ENCODE assay signal across 8 cellular contexts in genomic region chr2:3651686-3652516, GRCh38. TPM values are rescaled to one million over a fixed set of nuclear protein-coding genes. Genes with fewer than 3 reads are reported as not detected.
DNase-seq lines count a peak whose midpoint lies in the region; ATAC-seq and TF ChIP-seq lines count a peak whose summit lies in the region.

No MANE protein-coding gene starts in this region.

- peaks cover 31 to 90% (median 71%) of the 10 kb centered on the region in 10 experiments for H3K4me1 ChIP-seq in BLaER1 treated with 17β-estradiol and CSF1 and Interleukin-3, amounts not matched to agents 10 nM and 100 nM
- H3K4me1 ChIP-seq in NT2/D1 (ENCODE audit: insufficient read depth, insufficient read length) = peaks cover 5% of the 10 kb centered on the region
- peaks cover 13% of the 10 kb centered on the region for H3K4me1 ChIP-seq in parathyroid adenoma
- H3K4me1 ChIP-seq in tibial nerve = peaks cover 0 to 26% (median 8%) of the 10 kb centered on the region in 4 donors

- TF ChIP-seq EP300 in tibial nerve (IDR thresholded peaks at IDR 0.05) = no peak

- peak overlapping the region; percentile 5 to 73 (median 68); a peak in 19 of 22 replicates for H3K9ac ChIP-seq in BLaER1 treated with 17β-estradiol and CSF1 and Interleukin-3, amounts not matched to agents 10 nM and 100 nM
- no peak overlapping the region for H3K9ac ChIP-seq in NT2/D1 (ENCODE audit: insufficient read length, low read depth)
- H3K9ac ChIP-seq in parathyroid adenoma = no peak overlapping the region

- no peak for TF ChIP-seq POLR2A in tibial nerve (IDR thresholded peaks at IDR 0.05)

- 19 to 28% methylated on average over 12 to 42 of the region's 42 CpGs for WGBS in tibial nerve, 2 donors

- ATAC-seq in GM19351 (IDR thresholded peaks at IDR 0.05; ENCODE audit: unreplicated experiment) = peak; percentile 84
- peak; percentile 86 for ATAC-seq in HG03520 (IDR thresholded peaks at IDR 0.05; ENCODE audit: unreplicated experiment)

- TF ChIP-seq CTCF in glutamatergic neuron (IDR thresholded peaks at IDR 0.05; ENCODE audit: partially characterized antibody, unreplicated experiment) (no peak), parathyroid adenoma (IDR thresholded peaks at IDR 0.05) (no peak), tibial nerve (IDR thresholded peaks at IDR 0.05) (no peak)

- H3K4me1 Mint-ChIP-seq in glutamatergic neuron (ENCODE audit: low read depth, unreplicated experiment) = peaks cover 19% of the 10 kb centered on the region

- no peaks in the 10 kb centered on the region for H3K36me3 ChIP-seq in BLaER1 treated with 17β-estradiol and CSF1 and Interleukin-3, amounts not matched to agents 10 nM and 100 nM
- no peaks in the 10 kb centered on the region for H3K36me3 ChIP-seq in NT2/D1 (ENCODE audit: insufficient read depth, insufficient read length, low read length)
- no peaks in the 10 kb centered on the region for H3K36me3 ChIP-seq in parathyroid adenoma (ENCODE audit: control insufficient read depth, insufficient read depth, low read length)
- no peaks in the 10 kb centered on the region for H3K36me3 ChIP-seq in tibial nerve

- H3K4me2 ChIP-seq in BLaER1 treated with 17β-estradiol and CSF1 and Interleukin-3, amounts not matched to agents 10 nM and 100 nM = peak overlapping the region; percentile 82 to 97 (median 88)
- H3K4me2 ChIP-seq in parathyroid adenoma (ENCODE audit: low read length) = peak overlapping the region; percentile 62

- H4K20me1 ChIP-seq in BLaER1 treated with 17β-estradiol and CSF1 and Interleukin-3, amounts not matched to agents 10 nM and 100 nM = peaks cover 0 to 12% (median 0%) of the 10 kb centered on the region in 11 experiments; a peak in 1 of 22 replicates

- peak overlapping the region; percentile 73 for H3K4me3 Mint-ChIP-seq in glutamatergic neuron (ENCODE audit: unreplicated experiment)

- H3K36me3 Mint-ChIP-seq in glutamatergic neuron (ENCODE audit: unreplicated experiment) = no peaks in the 10 kb centered on the region

- DNase-seq in NT2/D1 (ENCODE audit: low read depth, low spot score) (peak; percentile 44), activated gamma-delta T cell treated with Interleukin-2 at 50 U/mL for 16 hours (peak; percentile 60), glutamatergic neuron (peak; percentile 75), tibial nerve (ENCODE audit: low spot score in 2 of 2) (peak in 1 of 2 donors; percentile 28)

- peak overlapping the region; percentile 100 for H2AFZ ChIP-seq in parathyroid adenoma

- peaks cover 12% of the 10 kb centered on the region for H3K9me3 Mint-ChIP-seq in glutamatergic neuron (ENCODE audit: unreplicated experiment)

- peaks cover 0 to 29% (median 0%) of the 10 kb centered on the region in 11 experiments; a peak in 8 of 22 replicates for H3K27me3 ChIP-seq in BLaER1 treated with 17β-estradiol and CSF1 and Interleukin-3, amounts not matched to agents 10 nM and 100 nM
- peaks cover 4% of the 10 kb centered on the region for H3K27me3 ChIP-seq in NT2/D1 (ENCODE audit: insufficient read depth, insufficient read length)
- no peaks in the 10 kb centered on the region for H3K27me3 ChIP-seq in parathyroid adenoma (ENCODE audit: control insufficient read depth, insufficient read depth, low read length)
- no peaks in the 10 kb centered on the region for H3K27me3 ChIP-seq in tibial nerve

- peak overlapping the region in 9 of 11 experiments; percentile 50 to 74 (median 66); a peak in 18 of 22 replicates for H3K27ac ChIP-seq in BLaER1 treated with 17β-estradiol and CSF1 and Interleukin-3, amounts not matched to agents 10 nM and 100 nM
- peak overlapping the region; percentile 86 for H3K27ac ChIP-seq in parathyroid adenoma
- peak overlapping the region; percentile 71 to 90 (median 78) for H3K27ac ChIP-seq in tibial nerve

- H3K27me3 Mint-ChIP-seq in glutamatergic neuron (ENCODE audit: unreplicated experiment) = peaks cover 10% of the 10 kb centered on the region

- H3K27ac Mint-ChIP-seq in glutamatergic neuron (ENCODE audit: unreplicated experiment) = peak overlapping the region; percentile 96

- H3K4me3 ChIP-seq in BLaER1 treated with 17β-estradiol and CSF1 and Interleukin-3, amounts not matched to agents 10 nM and 100 nM = peak overlapping the region; percentile 18 to 60 (median 46); a peak in 17 of 20 replicates
- H3K4me3 ChIP-seq in NT2/D1 (ENCODE audit: insufficient read length, low read depth) = no peak overlapping the region
- H3K4me3 ChIP-seq in parathyroid adenoma (ENCODE audit: low read depth, low read length) = no peak overlapping the region
- peak overlapping the region; percentile 16 to 46 (median 31) for H3K4me3 ChIP-seq in tibial nerve

- H3K9me3 ChIP-seq in BLaER1 treated with 17β-estradiol and CSF1 and Interleukin-3, amounts not matched to agents 10 nM and 100 nM (replicated peaks in 1 of 11) = no peaks in the 10 kb centered on the region; a peak in 1 of 22 replicates
- no peaks in the 10 kb centered on the region for H3K9me3 ChIP-seq in NT2/D1 (ENCODE audit: insufficient read depth, low read length)
- no peaks in the 10 kb centered on the region for H3K9me3 ChIP-seq in parathyroid adenoma (ENCODE audit: control insufficient read depth, low read length)
- H3K9me3 ChIP-seq in tibial nerve = no peaks in the 10 kb centered on the region

- H3K79me2 ChIP-seq in parathyroid adenoma = no peaks in the 10 kb centered on the region

RNA-seq across cellular contexts. Expression of gene ALLC, which starts 6.1 kb away (rescaled TPM):
- total RNA-seq in glutamatergic neuron (ENCODE audit: unreplicated experiment) (not detected), tibial nerve (10 to 100 TPM in 3 of 4 donors, 1 to 10 TPM in 1; 5.7 to 16.6 (median 12.2) TPM)

RNA-seq across cellular contexts. Expression of gene DCDC2C, which starts 51.5 kb away (rescaled TPM):
- total RNA-seq in glutamatergic neuron (ENCODE audit: unreplicated experiment) = not detected
- total RNA-seq in tibial nerve = 10 to 100 TPM in 1 of 4 donors, 1 to 10 TPM in 3; 2.9 to 22.3 (median 5.6) TPM

RNA-seq across cellular contexts. Expression of gene COLEC11, which starts 57.0 kb away (rescaled TPM):
- total RNA-seq in glutamatergic neuron (ENCODE audit: unreplicated experiment) (not detected), tibial nerve (1 to 10 TPM in 2 of 4 donors, under 1 TPM in 1, not detected in 1; 0.66 to 6.7 (median 1.6) TPM)

Comparison
In these comparisons a context has a peak if more than half of its experiments do, and no peak if none do; other contexts are left out.
1. H3K4me3 ChIP-seq: peak in BLaER1 treated with 17β-estradiol and CSF1 and Interleukin-3, amounts not matched to agents 10 nM and 100 nM (10 of 10) and tibial nerve (4 of 4); none in NT2/D1 (single experiment) and parathyroid adenoma (single experiment).
2. H3K9ac ChIP-seq: peak in BLaER1 treated with 17β-estradiol and CSF1 and Interleukin-3, amounts not matched to agents 10 nM and 100 nM (11 of 11); none in NT2/D1 (single experiment) and parathyroid adenoma (single experiment).
3. Peak in every context shown above with its lines, with median percentiles within 50 percentile points of each other: H3K27ac ChIP-seq.